ENCODE assay signal across 12 cellular contexts in genomic region chr3:37173806-37174205, GRCh38. TPM values are rescaled to one million over a fixed set of nuclear protein-coding genes. Genes with fewer than 3 reads are reported as not detected.
DNase-seq lines count a peak whose midpoint lies in the region; FAIRE-seq and TF ChIP-seq lines count a peak whose summit lies in the region.
"Had no signal": no experiment of that assay in that cellular context is flagged by ENCODE, and none has a peak within 500 bp of the region (broad histone marks: within the 10 kb centered on the region; RNA-seq: fewer than 3 reads in every experiment).

No MANE protein-coding gene starts in this region.

- CTCF ChIA-PET in AG04450 (lab: Charles Lee): interaction anchor here (1.1 to 1.3 kb wide), 2 partner anchors 47 to 150 kb away, joined by 3 read pairs; no protein-coding TSS in a partner anchor

- TF ChIP-seq POLR2A in H54 (IDR thresholded peaks at IDR 0.05; ENCODE audit: low read depth, low read length): no peak

- H3K4me3 ChIP-seq in AG04450 (ENCODE audit: low read depth, low read length): peak overlapping the region; percentile 95
- H3K4me3 ChIP-seq in LNCaP clone FGC (ENCODE audit: low read depth, low read length): peak overlapping the region; percentile 94
- peak overlapping the region; percentile 77 to 91 for H3K4me3 ChIP-seq in duodenal mucosa (ENCODE audit: low read depth in 1 of 2, low read length in 2 of 2)
- H3K4me3 ChIP-seq: mucosa of descending colon had no signal

- TF ChIP-seq CTCF in AG04450 (IDR thresholded peaks at IDR 0.05; ENCODE audit: low read depth, low read length) (no peak), LNCaP clone FGC (IDR thresholded peaks at IDR 0.05; ENCODE audit: control insufficient read depth, extremely low read depth, insufficient read depth) (no peak), nephron (IDR thresholded peaks at IDR 0.05; ENCODE audit: unreplicated experiment in 3 of 3) (no peak)

- peak overlapping the region; percentile 62 to 97 (median 77) for H3K4me3 Mint-ChIP-seq in nephron

- H3K36me3 Mint-ChIP-seq in nephron (ENCODE audit: low read depth): peaks cover 19% of the 10 kb centered on the region

- FAIRE-seq in H54 (lab: Jason Lieb, UNC): no peak

- no peak overlapping the region for H3K27ac ChIP-seq in AG04450 (ENCODE audit: low read depth, low read length)
- no peak overlapping the region for H3K27ac ChIP-seq in duodenal mucosa (ENCODE audit: low read depth, low read length)

- no peaks in the 10 kb centered on the region for H3K27me3 Mint-ChIP-seq in nephron (ENCODE audit: low read depth)

- H3K36me3 ChIP-seq in duodenal mucosa (ENCODE audit: control insufficient read depth in 1 of 2, insufficient read depth in 2 of 2, low read length in 2 of 2): peaks cover 1 to 2% of the 10 kb centered on the region in 2 donors

- H3K4me1 Mint-ChIP-seq in nephron: peaks cover 36% of the 10 kb centered on the region

- peak overlapping the region in 1 of 2 donors; percentile 95 for H3K9ac ChIP-seq in duodenal mucosa (ENCODE audit: low read depth in 1 of 2, low read length in 2 of 2)

- POLR2A ChIA-PET in AG04450 (lab: Yijun Ruan, JAX): interaction anchor here (1.6 kb wide), 1 partner anchor 10 kb away, joined by 5 read pairs; no protein-coding TSS in a partner anchor

- no peak for DNase-seq in AG04450 (ENCODE audit: low read depth, low spot score)
- peak; percentile 91 for DNase-seq in LNCaP clone FGC (ENCODE audit: low read depth)
- no peak for DNase-seq in stimulated activated CD4-positive, alpha-beta T cell treated with anti-CD3 and anti-CD28 coated beads, Interleukin-4, amount 100 ng/mL, for 1 hour
- no peak for DNase-seq in GM03348 (ENCODE audit: low spot score)
- DNase-seq in H54 (ENCODE audit: insufficient read length, low spot score): no peak
- DNase-seq in AG08396 (ENCODE audit: low spot score): no peak
- DNase-seq: DMS 273 treated with DMSO at 0.1 percent for 48 hours, mucosa of descending colon, NCI-H226 had no signal

- peaks cover 35 to 64% of the 10 kb centered on the region in 2 donors for H3K4me1 ChIP-seq in duodenal mucosa (ENCODE audit: control insufficient read depth in 1 of 2, insufficient read depth in 2 of 2, low read length in 2 of 2)

- H3K27me3 ChIP-seq in AG04450 (ENCODE audit: control insufficient read depth, insufficient read depth, low read length): no peaks in the 10 kb centered on the region
- H3K27me3 ChIP-seq in duodenal mucosa (ENCODE audit: control insufficient read depth in 1 of 2, insufficient read depth in 2 of 2, low read length in 2 of 2): no peaks in the 10 kb centered on the region

- peak overlapping the region in 2 of 3 experiments; percentile 34 to 56 for H3K27ac Mint-ChIP-seq in nephron

- H3K9me3 Mint-ChIP-seq in nephron: no peaks in the 10 kb centered on the region
- H3K9me3 Mint-ChIP-seq: activated T-helper 2 cell treated with anti-CD3 and anti-CD28 coated beads, Interferon-gamma antibody, Interleukin-2, Interleukin-4, amounts not matched to agents 10 μg/mL and 5 μg/mL and 100 μg/mL, durations not matched to agents 14 hours and 24 hours and 36 hours had no signal

- H3K9me3 ChIP-seq in AG04450 (ENCODE audit: control insufficient read depth, insufficient read depth, low read length) (no peaks in the 10 kb centered on the region; the same call in 1 of the 2 replicates), duodenal mucosa (ENCODE audit: control insufficient read depth in 1 of 2, low read length in 2 of 2) (no peaks in the 10 kb centered on the region)
- H3K9me3 ChIP-seq: mucosa of descending colon had no signal

RNA-seq across cellular contexts. Expression of gene LRRFIP2, which starts 0.6 kb away (rescaled TPM):
- 40.8 and 52.7 TPM in 2 replicates for polyA plus RNA-seq in AG04450 (2011; rRNA removed)
- polyA minus RNA-seq in AG04450 (2011; rRNA and poly(A)+ RNA removed): 25.0 and 32.4 TPM in 2 replicates
